In genomic region chr17:77088455-77089117, GRCh38 we compare ENCODE assay signal across 8 cellular contexts. TPM values are rescaled to one million over a fixed set of nuclear protein-coding genes. Genes with fewer than 3 reads are reported as not detected.
DNase-seq lines count a peak whose midpoint lies in the region; ATAC-seq and TF ChIP-seq lines count a peak whose summit lies in the region.

No MANE protein-coding gene starts in this region.

- H3K27ac Mint-ChIP-seq in WTC11: peak overlapping the region; percentile 95

- peak overlapping the region; percentile 71 to 82 for H3K4me3 ChIP-seq in cardiac fibroblast (replicated peaks in 1 of 2; ENCODE audit: low read depth in 2 of 2, low read length in 2 of 2)
- peak overlapping the region; percentile 61 to 81 (median 70) for H3K4me3 ChIP-seq in spleen

- H3K36me3 Mint-ChIP-seq in WTC11: peaks cover 37% of the 10 kb centered on the region

- CTCF ChIA-PET in WTC11 (lab: Charles Lee): interaction anchor here (0.6 to 2.4 kb wide), 53 partner anchors 9 to 380 kb away, joined by 3 to 25 read pairs (median 4); partner anchors contain the start of genes MGAT5B and SEC14L1

- ATAC-seq in GM18909 (IDR thresholded peaks at IDR 0.05; ENCODE audit: poor library complexity, unreplicated experiment) (peak; percentile 85), HG03175 (IDR thresholded peaks at IDR 0.05; ENCODE audit: unreplicated experiment) (peak; percentile 92), WTC11 (peak; percentile 88)

- H3K27me3 ChIP-seq in spleen (replicated peaks in 1 of 7): peaks cover 0 to 13% (median 0%) of the 10 kb centered on the region in 7 donors

- 1 to 2% (median 1%) methylated on average over 30 to 40 of the region's 40 CpGs for WGBS in spleen, 5 donors

- peak; percentile 81 for TF ChIP-seq CTCF in AG09319 (IDR thresholded peaks at IDR 0.05; ENCODE audit: low read depth, low read length)
- no peak for TF ChIP-seq CTCF in WTC11 (IDR thresholded peaks at IDR 0.05)
- TF ChIP-seq CTCF in cardiac fibroblast (IDR thresholded peaks at IDR 0.05; ENCODE audit: low read depth, low read length): peak; percentile 77
- peak; percentile 77 to 96 (median 87) for TF ChIP-seq CTCF in spleen (IDR thresholded peaks at IDR 0.05 in 8 of 11, conservative IDR thresholded peaks at IDR 0.05 in 3 of 11)

- H3K27ac ChIP-seq in spleen: peak overlapping the region; percentile 86 to 95 (median 92)

- POLR2A ChIA-PET in WTC11 (lab: Charles Lee): interaction anchor here (0.6 to 1.2 kb wide), 6 partner anchors 9 to 136 kb away, joined by 3 to 4 read pairs (median 3); partner anchors contain the start of gene SEC14L1

- H3K4me1 Mint-ChIP-seq in WTC11: peaks cover 26% of the 10 kb centered on the region

- intact Hi-C loops in spleen (cut with DNase I; ENCODE audit: low total_unique reads): no loop called here

- no peaks in the 10 kb centered on the region for H3K27me3 Mint-ChIP-seq in WTC11 (ENCODE audit: low read depth)

- H3K4me1 ChIP-seq in spleen: peaks cover 33 to 82% (median 54%) of the 10 kb centered on the region in 6 donors

- peak overlapping the region; percentile 92 for H3K4me3 Mint-ChIP-seq in WTC11

- peak; percentile 93 for DNase-seq in AG09319 (ENCODE audit: extremely low read depth, low read depth)
- peak; percentile 98 for DNase-seq in NCI-H2227 (lab: John Stamatoyannopoulos, UW; ENCODE audit: unreplicated experiment)
- DNase-seq in WTC11 (ENCODE audit: low spot score): peak; percentile 92
- peak; percentile 97 to 98 for DNase-seq in cardiac fibroblast (ENCODE audit: low read depth in 2 of 2)
- DNase-seq in inferior parietal cortex (ENCODE audit: extremely low spot score): peak; percentile 100
- peak; percentile 98 for DNase-seq in spleen

- H3K36me3 ChIP-seq in spleen: peaks cover 0 to 41% (median 31%) of the 10 kb centered on the region in 6 donors

- no peaks in the 10 kb centered on the region for H3K9me3 ChIP-seq in spleen

- TF ChIP-seq POLR2A in spleen (IDR thresholded peaks at IDR 0.05): peak in 2 of 3 donors; percentile 27 to 67

- no peaks in the 10 kb centered on the region for H3K9me3 Mint-ChIP-seq in WTC11

TF ChIP-seq in WTC11, 78 proteins besides CTCF, POLR2A, EP300 and RAD21 (continues in another document):
- no peak for TF ChIP-seq ZNF423 (CRISPR knock-in tag; IDR thresholded peaks at IDR 0.05)
- TF ChIP-seq, protein P1, sequence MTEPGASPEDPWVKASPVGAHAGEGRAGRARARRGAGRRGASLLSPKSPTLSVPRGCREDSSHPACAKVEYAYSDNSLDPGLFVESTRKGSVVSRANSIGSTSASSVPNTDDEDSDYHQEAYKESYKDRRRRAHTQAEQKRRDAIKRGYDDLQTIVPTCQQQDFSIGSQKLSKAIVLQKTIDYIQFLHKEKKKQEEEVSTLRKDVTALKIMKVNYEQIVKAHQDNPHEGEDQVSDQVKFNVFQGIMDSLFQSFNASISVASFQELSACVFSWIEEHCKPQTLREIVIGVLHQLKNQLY (CRISPR knock-in tag; IDR thresholded peaks at IDR 0.05): no peak
- TF ChIP-seq SP1 (CRISPR knock-in tag; conservative IDR thresholded peaks at IDR 0.05): peak; percentile 59
- TF ChIP-seq, protein P2, sequence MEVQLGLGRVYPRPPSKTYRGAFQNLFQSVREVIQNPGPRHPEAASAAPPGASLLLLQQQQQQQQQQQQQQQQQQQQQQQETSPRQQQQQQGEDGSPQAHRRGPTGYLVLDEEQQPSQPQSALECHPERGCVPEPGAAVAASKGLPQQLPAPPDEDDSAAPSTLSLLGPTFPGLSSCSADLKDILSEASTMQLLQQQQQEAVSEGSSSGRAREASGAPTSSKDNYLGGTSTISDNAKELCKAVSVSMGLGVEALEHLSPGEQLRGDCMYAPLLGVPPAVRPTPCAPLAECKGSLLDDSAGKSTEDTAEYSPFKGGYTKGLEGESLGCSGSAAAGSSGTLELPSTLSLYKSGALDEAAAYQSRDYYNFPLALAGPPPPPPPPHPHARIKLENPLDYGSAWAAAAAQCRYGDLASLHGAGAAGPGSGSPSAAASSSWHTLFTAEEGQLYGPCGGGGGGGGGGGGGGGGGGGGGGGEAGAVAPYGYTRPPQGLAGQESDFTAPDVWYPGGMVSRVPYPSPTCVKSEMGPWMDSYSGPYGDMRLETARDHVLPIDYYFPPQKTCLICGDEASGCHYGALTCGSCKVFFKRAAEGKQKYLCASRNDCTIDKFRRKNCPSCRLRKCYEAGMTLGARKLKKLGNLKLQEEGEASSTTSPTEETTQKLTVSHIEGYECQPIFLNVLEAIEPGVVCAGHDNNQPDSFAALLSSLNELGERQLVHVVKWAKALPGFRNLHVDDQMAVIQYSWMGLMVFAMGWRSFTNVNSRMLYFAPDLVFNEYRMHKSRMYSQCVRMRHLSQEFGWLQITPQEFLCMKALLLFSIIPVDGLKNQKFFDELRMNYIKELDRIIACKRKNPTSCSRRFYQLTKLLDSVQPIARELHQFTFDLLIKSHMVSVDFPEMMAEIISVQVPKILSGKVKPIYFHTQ (CRISPR knock-in tag; IDR thresholded peaks at IDR 0.05): no peak
- TF ChIP-seq ATF2 (CRISPR knock-in tag; IDR thresholded peaks at IDR 0.05; ENCODE audit: borderline replicate concordance, low read depth): no peak
- no peak for TF ChIP-seq CDX4 (CRISPR knock-in tag; IDR thresholded peaks at IDR 0.05; ENCODE audit: borderline replicate concordance)
- peak; percentile 62; the same call in 1 of the 2 replicates for TF ChIP-seq FOXP4 (CRISPR knock-in tag; IDR thresholded peaks at IDR 0.05)
- TF ChIP-seq PRRX2 (CRISPR knock-in tag; IDR thresholded peaks at IDR 0.05): no peak
- no peak for TF ChIP-seq ZNF512 (CRISPR knock-in tag; IDR thresholded peaks at IDR 0.05; ENCODE audit: borderline replicate concordance)
- peak; percentile 86; the same call in 1 of the 2 replicates for TF ChIP-seq PREB (CRISPR knock-in tag; IDR thresholded peaks at IDR 0.05; ENCODE audit: borderline replicate concordance)
- TF ChIP-seq, protein P3, sequence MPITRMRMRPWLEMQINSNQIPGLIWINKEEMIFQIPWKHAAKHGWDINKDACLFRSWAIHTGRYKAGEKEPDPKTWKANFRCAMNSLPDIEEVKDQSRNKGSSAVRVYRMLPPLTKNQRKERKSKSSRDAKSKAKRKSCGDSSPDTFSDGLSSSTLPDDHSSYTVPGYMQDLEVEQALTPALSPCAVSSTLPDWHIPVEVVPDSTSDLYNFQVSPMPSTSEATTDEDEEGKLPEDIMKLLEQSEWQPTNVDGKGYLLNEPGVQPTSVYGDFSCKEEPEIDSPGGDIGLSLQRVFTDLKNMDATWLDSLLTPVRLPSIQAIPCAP (CRISPR knock-in tag; IDR thresholded peaks at IDR 0.05): no peak
- no peak for TF ChIP-seq ELF4 (CRISPR knock-in tag; IDR thresholded peaks at IDR 0.05; ENCODE audit: low read depth)

RNA-seq across cellular contexts. Expression of gene SEC14L1, which starts 52.2 kb away (rescaled TPM):
- 77.2 to 82.8 TPM (median 81.0 TPM) in 3 replicates for total RNA-seq in WTC11 (2021)
- 100 to 1,000 TPM; 152 to 202 (median 182) TPM for total RNA-seq in spleen
- polyA plus RNA-seq in spleen: 10 to 100 TPM; 14.5 to 37.6 (median 18.0) TPM

Comparison
In these comparisons a context has a peak if more than half of its experiments do, and no peak if none do; other contexts are left out.
1. Peak in every context shown above with its lines: DNase-seq, ATAC-seq, H3K4me3 ChIP-seq and H3K27ac ChIP-seq.